21 cellular contexts compared by ENCODE assay signal in the genomic region with DNA sequence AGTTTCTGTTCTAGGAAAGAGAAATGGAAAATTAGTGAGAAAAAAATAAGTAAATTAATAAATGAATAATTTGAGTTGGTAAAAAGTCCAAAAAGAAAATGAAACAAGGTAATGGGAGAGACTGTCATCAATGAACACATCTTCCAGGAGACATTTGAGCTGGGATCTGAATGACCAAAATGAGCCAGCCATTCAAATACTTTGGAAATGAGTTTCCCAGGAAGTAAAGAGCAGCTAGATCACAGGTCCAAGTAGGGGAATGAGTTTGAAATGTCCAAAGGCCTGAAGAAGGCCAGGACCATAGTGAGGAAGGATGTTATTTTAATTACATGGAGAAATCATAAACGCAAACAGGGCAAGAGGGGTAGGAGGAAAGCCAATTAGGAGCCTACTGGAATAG. TPM values are rescaled to one million over a fixed set of nuclear protein-coding genes. Genes with fewer than 3 reads are reported as not detected.
DNase-seq lines count a peak whose midpoint lies in the region; ATAC-seq and TF ChIP-seq lines count a peak whose summit lies in the region.
"Had no signal": no experiment of that assay in that cellular context is flagged by ENCODE, and none has a peak within 500 bp of the region (broad histone marks: within the 10 kb centered on the region; RNA-seq: fewer than 3 reads in every experiment).

No MANE protein-coding gene starts in this region.

- no peaks in the 10 kb centered on the region for H3K27me3 Mint-ChIP-seq in central memory CD8-positive, alpha-beta T cell
- H3K27me3 Mint-ChIP-seq: B cell, IgD-negative memory B cell had no signal

- no peak for TF ChIP-seq POLR2A in IMR-90 (IDR thresholded peaks at IDR 0.05; ENCODE audit: low read depth, low read length)

- no peaks in the 10 kb centered on the region for H4K20me1 ChIP-seq in IMR-90 (ENCODE audit: insufficient read depth, low read length)

- POLR2A ChIA-PET in IMR-90 (lab: Charles Lee; ENCODE audit: unreplicated experiment), result no interaction called here

- H3K27me3 ChIP-seq in IMR-90 (ENCODE audit: control insufficient read depth, insufficient read depth, low read length) (no peaks in the 10 kb centered on the region), parathyroid adenoma (ENCODE audit: control insufficient read depth, insufficient read depth, low read length) (no peaks in the 10 kb centered on the region), HAP-1 (ENCODE audit: low read depth) (no peaks in the 10 kb centered on the region)

- H3K14ac ChIP-seq in IMR-90 (replicated peaks; ENCODE audit: low read depth, low read length), result peak overlapping the region; percentile 38; the same call in 1 of the 2 replicates

- H2AK5ac ChIP-seq in IMR-90 (ENCODE audit: low read depth, low read length), result no peak overlapping the region

- H2BK20ac ChIP-seq in IMR-90 (ENCODE audit: low read depth, low read length), result peak overlapping the region; percentile 51; the same call in 1 of the 2 replicates

- peak overlapping the region; percentile 68; the same call in 1 of the 2 replicates for H2BK120ac ChIP-seq in IMR-90 (ENCODE audit: low read depth, low read length)

- no peaks in the 10 kb centered on the region for H3K9me3 ChIP-seq in IMR-90 (ENCODE audit: control insufficient read depth, insufficient read depth, low read length)
- no peaks in the 10 kb centered on the region for H3K9me3 ChIP-seq in parathyroid adenoma (ENCODE audit: control insufficient read depth, low read length)
- H3K9me3 ChIP-seq in HAP-1, result no peaks in the 10 kb centered on the region

- dilution Hi-C loops in IMR-90 (cut with HindIII; ENCODE audit: low sequenced_read_pairs, unreplicated experiment), result no loop called here

- no peak overlapping the region for H3K27ac ChIP-seq in IMR-90 (ENCODE audit: insufficient read depth, low read length)
- H3K27ac ChIP-seq in parathyroid adenoma, result no peak overlapping the region
- H3K27ac ChIP-seq: HL-60 had no signal

- in situ Hi-C loops in IMR-90 (cut with MboI; ENCODE audit: low sequenced_read_pairs) (loop anchor here (5.0 to 25.0 kb wide), 3 partner anchors 222 to 680 kb away; no protein-coding TSS in a partner anchor), HAP-1 (cut with MboI; ENCODE audit: low sequenced_read_pairs) (no loop called here)

- WGBS in IMR-90 (ENCODE audit: extremely low coverage in 2 of 2, insufficient read length in 1 of 2), 2 experiments, result 0% methylated on average over 1 of the region's 1 CpG; no CpG with 5 or more reads in 1 of the 2 experiments

- H3K27ac Mint-ChIP-seq in central memory CD8-positive, alpha-beta T cell (ENCODE audit: low read depth), result peak overlapping the region; percentile 4
- H3K27ac Mint-ChIP-seq: B cell, IgD-negative memory B cell had no signal

- H3K18ac ChIP-seq in IMR-90 (ENCODE audit: low read depth, low read length), result no peak overlapping the region

- H2AFZ ChIP-seq in IMR-90 (replicated peaks; ENCODE audit: low read length, poor library complexity) (no peak overlapping the region), parathyroid adenoma (peak overlapping the region; percentile 11)

- H4K5ac ChIP-seq in IMR-90 (ENCODE audit: low read depth, low read length), result no peak overlapping the region

- no peaks in the 10 kb centered on the region for H3K36me3 ChIP-seq in IMR-90 (ENCODE audit: control insufficient read depth, insufficient read depth, low read length)
- H3K36me3 ChIP-seq in parathyroid adenoma (ENCODE audit: control insufficient read depth, insufficient read depth, low read length), result no peaks in the 10 kb centered on the region
- no peaks in the 10 kb centered on the region for H3K36me3 ChIP-seq in HAP-1 (replicated peaks)

- TF ChIP-seq RAD21 in IMR-90 (IDR thresholded peaks at IDR 0.05; ENCODE audit: low read length), result no peak

- H3K4me1 ChIP-seq in IMR-90 (ENCODE audit: control insufficient read depth, insufficient read depth, low read length) (peaks cover 6% of the 10 kb centered on the region), parathyroid adenoma (no peaks in the 10 kb centered on the region), HAP-1 (no peaks in the 10 kb centered on the region)

- H3K4me2 ChIP-seq in IMR-90 (ENCODE audit: low read depth, low read length) (no peak overlapping the region), parathyroid adenoma (ENCODE audit: low read length) (no peak overlapping the region)

- peak overlapping the region; percentile 7; the same call in 1 of the 2 replicates for H4K91ac ChIP-seq in IMR-90 (ENCODE audit: insufficient read depth, low read depth, low read length)

- no peaks in the 10 kb centered on the region for H3K9me3 Mint-ChIP-seq in central memory CD8-positive, alpha-beta T cell
- H3K9me3 Mint-ChIP-seq: IgD-negative memory B cell had no signal

- BruUV-seq in IMR-90 (replicated peaks; lab: Mats Ljungman, UMichigan), result no TSS peak

- DNase-seq in ELR (ENCODE audit: low read depth) (peak; percentile 44), IMR-90 (peak; percentile 38), HAP-1 (ENCODE audit: low spot score in 2 of 2) (no peak), occipital lobe (lab: John Stamatoyannopoulos, UW) (no peak)
- DNase-seq in central memory CD8-positive, alpha-beta T cell (ENCODE audit: low spot score in 2 of 2), result no peak
- DNase-seq in activated T-cell treated with anti-CD3 and anti-CD28 coated beads, Interleukin-2, amount 50 U/mL, for 48 hours, result no peak
- DNase-seq: ACHN, DMS79 treated with DMSO at 0.1 percent for 48 hours, GDM1, Kasumi-1, NCI-H1092 treated with DMSO at 0.1 percent for 48 hours, NCI-H146, NCI-H2081, NCI-H774 had no signal

- H3K9ac ChIP-seq in IMR-90 (ENCODE audit: low read depth, low read length) (no peak overlapping the region), parathyroid adenoma (no peak overlapping the region)

- intact Hi-C loops in IMR-90 (cut with micrococcal nuclease), result no loop called here

- no peak overlapping the region for H2BK5ac ChIP-seq in IMR-90 (ENCODE audit: low read depth, low read length, poor library complexity, severe bottlenecking)

- no peak overlapping the region for H2AK9ac ChIP-seq in IMR-90 (replicated peaks; ENCODE audit: low read depth, low read length, poor library complexity)

- H3K4me1 Mint-ChIP-seq in central memory CD8-positive, alpha-beta T cell, result peaks cover 9% of the 10 kb centered on the region

- no peaks in the 10 kb centered on the region for H3K79me2 ChIP-seq in parathyroid adenoma

- H3K4ac ChIP-seq in IMR-90 (ENCODE audit: low read depth, low read length), result peak overlapping the region; percentile 20; the same call in 1 of the 2 replicates

- H4K8ac ChIP-seq in IMR-90 (ENCODE audit: low read depth in 2 of 2, low read length in 2 of 2), result peak overlapping the region in 1 of 2 experiments; percentile 44; a peak in 1 of 4 replicates

- ATAC-seq in IMR-90 (ENCODE audit: low read depth), result no peak
- ATAC-seq in central memory CD8-positive, alpha-beta T cell (replicated peaks; ENCODE audit: extremely low read depth, poor library complexity, severe bottlenecking), result no peak
- no peak for ATAC-seq in HG03520 (IDR thresholded peaks at IDR 0.05; ENCODE audit: unreplicated experiment)
- ATAC-seq: Right ventricle myocardium inferior had no signal

- H3K4me3 ChIP-seq in IMR-90 (ENCODE audit: insufficient read depth, low read depth, low read length) (no peak overlapping the region), parathyroid adenoma (ENCODE audit: low read depth, low read length) (no peak overlapping the region), HAP-1 (no peak overlapping the region)

- H2BK15ac ChIP-seq in IMR-90 (ENCODE audit: low read depth, low read length), result peak overlapping the region; percentile 85; the same call in 1 of the 3 replicates

- H3K79me1 ChIP-seq in IMR-90 (ENCODE audit: low read depth in 1 of 2, low read length in 2 of 2), result no peaks in the 10 kb centered on the region

- no peak overlapping the region for H3K56ac ChIP-seq in IMR-90 (ENCODE audit: extremely low read depth, insufficient read depth, low read length)

- TF ChIP-seq CTCF in IMR-90 (conservative IDR thresholded peaks at IDR 0.05; ENCODE audit: low read depth, low read length), result no peak
- TF ChIP-seq CTCF in parathyroid adenoma (IDR thresholded peaks at IDR 0.05), result no peak

- H3K9me1 ChIP-seq in IMR-90 (ENCODE audit: insufficient read depth, low read length), result peaks cover 2% of the 10 kb centered on the region; the same call in 1 of the 2 replicates

- H3K23ac ChIP-seq in IMR-90 (ENCODE audit: low read depth, low read length), result no peak overlapping the region

- no peaks in the 10 kb centered on the region for H3K36me3 Mint-ChIP-seq in central memory CD8-positive, alpha-beta T cell (ENCODE audit: insufficient read depth)

- CTCF ChIA-PET in IMR-90 (lab: Yijun Ruan, JAX), result no interaction called here

- H3K4me3 Mint-ChIP-seq in central memory CD8-positive, alpha-beta T cell, result no peak overlapping the region
- H3K4me3 Mint-ChIP-seq: B cell, IgD-negative memory B cell had no signal

TF ChIP-seq in IMR-90, 13 proteins besides CTCF, POLR2A, EP300 and RAD21:
- TF ChIP-seq RCOR1 (IDR thresholded peaks at IDR 0.05; ENCODE audit: insufficient replicate concordance, low read length) (no peak), MAFK (IDR thresholded peaks at IDR 0.05; ENCODE audit: low read depth, low read length) (no peak), BHLHE40 (IDR thresholded peaks at IDR 0.05; ENCODE audit: low read depth, low read length) (no peak), NFE2L2 (IDR thresholded peaks at IDR 0.05; ENCODE audit: low read depth, low read length) (no peak), CEBPB (IDR thresholded peaks at IDR 0.05; ENCODE audit: low read depth, low read length) (no peak), CHD1 (IDR thresholded peaks at IDR 0.05; ENCODE audit: low read depth, low read length) (no peak), FOS (IDR thresholded peaks at IDR 0.05; ENCODE audit: low read depth, low read length) (no peak), SMC3 (IDR thresholded peaks at IDR 0.05; ENCODE audit: low read depth, low read length) (no peak)
- TF ChIP-seq, protein P1, sequence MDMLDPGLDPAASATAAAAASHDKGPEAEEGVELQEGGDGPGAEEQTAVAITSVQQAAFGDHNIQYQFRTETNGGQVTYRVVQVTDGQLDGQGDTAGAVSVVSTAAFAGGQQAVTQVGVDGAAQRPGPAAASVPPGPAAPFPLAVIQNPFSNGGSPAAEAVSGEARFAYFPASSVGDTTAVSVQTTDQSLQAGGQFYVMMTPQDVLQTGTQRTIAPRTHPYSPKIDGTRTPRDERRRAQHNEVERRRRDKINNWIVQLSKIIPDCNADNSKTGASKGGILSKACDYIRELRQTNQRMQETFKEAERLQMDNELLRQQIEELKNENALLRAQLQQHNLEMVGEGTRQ (IDR thresholded peaks at IDR 0.05; ENCODE audit: low read depth, low read length), result no peak

RNA-seq across cellular contexts. Expression of a gene that starts 6.6 kb away (rescaled TPM):
- total RNA-seq in IMR-90 (2012; rRNA removed) (0.28 and 0.36 TPM in 2 replicates), occipital lobe (16.5 TPM)
- 0.16 and 0.22 TPM in 2 replicates for polyA plus RNA-seq in IMR-90 (2012; rRNA removed)
- polyA plus RNA-seq in IMR-90 (2012; cell fraction: cytosol; rRNA removed), result 0.04 and 0.15 TPM in 2 replicates
- 0.02 and 0.26 TPM in 2 replicates for polyA plus RNA-seq in IMR-90 (2012; cell fraction: nucleus; rRNA removed; ENCODE audit: low replicate concordance)
- total RNA-seq: OCI-LY7 had no signal

Comparison
In these comparisons a context has a peak if more than half of its experiments do, and no peak if none do; other contexts are left out.
1. DNase-seq: peak in ELR (single experiment) and IMR-90 (single experiment); none in central memory CD8-positive, alpha-beta T cell (0 of 2), activated T-cell treated with anti-CD3 and anti-CD28 coated beads, Interleukin-2, amount 50 U/mL, for 48 hours (0 of 2), HAP-1 (0 of 2) and occipital lobe (single experiment).
2. RNA of a gene that starts 6.6 kb away (total RNA-seq): 16.5 TPM in occipital lobe (single experiment); 0.28 to 0.36 TPM in IMR-90; every median in the first group is over 10 times any median in the second.